19 cellular contexts compared by ENCODE assay signal in the genomic region with DNA sequence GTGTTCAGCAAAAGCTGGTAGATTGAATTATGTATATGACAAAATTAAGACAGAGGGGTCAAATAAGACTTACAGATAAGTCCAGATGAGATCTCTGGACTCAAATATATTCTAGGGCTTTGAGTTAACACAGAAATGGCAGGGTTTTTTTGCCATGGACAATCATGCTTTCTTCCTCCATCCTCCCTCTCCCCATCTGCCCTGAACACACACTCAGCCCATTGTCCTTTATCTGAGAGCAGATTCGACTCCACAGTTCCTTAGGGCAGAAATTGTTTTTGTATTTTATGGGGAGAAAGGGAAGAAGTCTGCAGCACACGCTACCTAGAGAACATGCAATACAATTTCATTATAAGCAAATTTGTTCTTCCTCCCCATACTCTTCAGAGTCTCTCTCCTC.
A peak's percentile ranks its signal among the peaks of the same experiment; 100 is the strongest.
DNase-seq lines count a peak whose midpoint lies in the region; ATAC-seq and TF ChIP-seq lines count a peak whose summit lies in the region.
"Had no signal": no experiment of that assay in that cellular context is flagged by ENCODE, and none has a peak within 500 bp of the region (broad histone marks: within the 10 kb centered on the region; RNA-seq: fewer than 3 reads in every experiment).

No MANE protein-coding gene starts in this region.

- H3K27me3 ChIP-seq in CD4-positive, alpha-beta memory T cell (ENCODE audit: insufficient read depth, low read length) = no peaks in the 10 kb centered on the region
- H3K27me3 ChIP-seq in SJCRH30 = no peaks in the 10 kb centered on the region
- no peaks in the 10 kb centered on the region for H3K27me3 ChIP-seq in Caco-2 (replicated peaks; ENCODE audit: control insufficient read depth, insufficient read depth, low read length)

- DNase-seq in CD4-positive, alpha-beta memory T cell = no peak
- DNase-seq in T-cell (no peak), foreskin melanocyte (peak; percentile 83), SJCRH30 (no peak), Caco-2 (no peak)
- no peak for DNase-seq in activated CD8-positive, alpha-beta T cell treated with anti-CD3 and anti-CD28 coated beads, Interleukin-2, amount 10 ng/mL, durations not matched to agents 7 days and 5 days
- DNase-seq: AML-193; DMS153; NCI-H1436; NCI-H2029; NCI-H2171; NCI-H446; NCI-H69; NK-92 treated with Interleukin-12 subunit alpha and Interleukin-12 subunit beta, amount 100 ng/mL, for 24 hours; OCI-M1; SHP77 treated with DMSO at 0.1 percent for 48 hours had no signal

- H3K4me1 ChIP-seq in CD4-positive, alpha-beta memory T cell (ENCODE audit: insufficient read depth, low read length) = peaks cover 62% of the 10 kb centered on the region
- H3K4me1 ChIP-seq in SJCRH30 (no peaks in the 10 kb centered on the region), Caco-2 (no peaks in the 10 kb centered on the region)

- intact Hi-C loops in CD4-positive, alpha-beta memory T cell (cut with micrococcal nuclease) = loop anchor here (5.0 kb wide), 1 partner anchor 40 kb away; no protein-coding TSS in a partner anchor
- intact Hi-C loops in Caco-2 (cut with micrococcal nuclease; ENCODE audit: unreplicated experiment) = no loop called here

- H3K27ac ChIP-seq in CD4-positive, alpha-beta memory T cell (ENCODE audit: low read depth, low read length) = peak overlapping the region; percentile 47
- H3K27ac ChIP-seq in SJCRH30 = no peak overlapping the region
- H3K27ac ChIP-seq: KMS-11 had no signal

- POLR2A ChIA-PET in CD4-positive, alpha-beta memory T cell (lab: Charles Lee; ENCODE audit: partially characterized antibody) = interaction anchor here (0.7 to 3.4 kb wide), 6 partner anchors 13 to 285 kb away, joined by 3 to 30 read pairs (median 4); partner anchors contain the start of gene CD44
- POLR2A ChIA-PET in T-cell (lab: Charles Lee) (interaction anchor here in 1 of 2 donors (0.7 kb wide), 1 partner anchor 18 kb away, joined by 5 read pairs; no protein-coding TSS in a partner anchor), Caco-2 (lab: Charles Lee) (no interaction called here)
- POLR2A ChIA-PET in activated CD8-positive, alpha-beta T cell treated with anti-CD3 and anti-CD28 coated beads, Interleukin-2, amount 10 ng/mL, durations not matched to agents 7 days and 5 days (lab: Charles Lee) = no interaction called here

- peaks cover 46 to 67% (median 59%) of the 10 kb centered on the region in 4 donors for H3K4me1 Mint-ChIP-seq in CD4-positive, alpha-beta memory T cell
- H3K4me1 Mint-ChIP-seq in T-cell = peaks cover 65 to 71% (median 65%) of the 10 kb centered on the region in 3 donors
- H3K4me1 Mint-ChIP-seq in stimulated activated memory B cell treated with anti-CD40 and anti-IgM and Interleukin-4, amounts not matched to agents 10 μg/mL and 1 μg/mL and 100 μg/mL, for 72 hours = peaks cover 48% of the 10 kb centered on the region
- no peaks in the 10 kb centered on the region for H3K4me1 Mint-ChIP-seq in Caco-2 (ENCODE audit: low read depth, unreplicated experiment)
- peaks cover 34% of the 10 kb centered on the region for H3K4me1 Mint-ChIP-seq in activated CD8-positive, alpha-beta T cell treated with anti-CD3 and anti-CD28 coated beads, Interleukin-2, amount 10 ng/mL, durations not matched to agents 7 days and 5 days (ENCODE audit: low read depth)

- H3K4me3 Mint-ChIP-seq in CD4-positive, alpha-beta memory T cell = peak overlapping the region in 1 of 8 donors; percentile 24
- H3K4me3 Mint-ChIP-seq in T-cell (peak overlapping the region in 1 of 3 donors; percentile 23), Caco-2 (ENCODE audit: unreplicated experiment) (no peak overlapping the region)
- H3K4me3 Mint-ChIP-seq in stimulated activated memory B cell treated with anti-CD40 and anti-IgM and Interleukin-4, amounts not matched to agents 10 μg/mL and 1 μg/mL and 100 μg/mL, for 72 hours = no peak overlapping the region
- H3K4me3 Mint-ChIP-seq in activated CD8-positive, alpha-beta T cell treated with anti-CD3 and anti-CD28 coated beads, Interleukin-2, amount 10 ng/mL, durations not matched to agents 7 days and 5 days = no peak overlapping the region

- no peak for ATAC-seq in T-cell (replicated peaks in 1 of 4)
- no peak for ATAC-seq in stimulated activated memory B cell treated with anti-CD40 and anti-IgM and Interleukin-4, amounts not matched to agents 10 μg/mL and 1 μg/mL and 100 μg/mL, for 72 hours
- no peak for ATAC-seq in GM21717 (IDR thresholded peaks at IDR 0.05; ENCODE audit: unreplicated experiment)
- ATAC-seq in activated CD8-positive, alpha-beta T cell treated with anti-CD3 and anti-CD28 coated beads, Interleukin-2, amount 10 ng/mL, durations not matched to agents 7 days and 5 days = no peak

- no peaks in the 10 kb centered on the region for H3K27me3 Mint-ChIP-seq in CD4-positive, alpha-beta memory T cell
- H3K27me3 Mint-ChIP-seq in T-cell = no peaks in the 10 kb centered on the region
- H3K27me3 Mint-ChIP-seq in stimulated activated memory B cell treated with anti-CD40 and anti-IgM and Interleukin-4, amounts not matched to agents 10 μg/mL and 1 μg/mL and 100 μg/mL, for 72 hours = no peaks in the 10 kb centered on the region
- H3K27me3 Mint-ChIP-seq in Caco-2 (ENCODE audit: insufficient read depth, unreplicated experiment) = no peaks in the 10 kb centered on the region
- no peaks in the 10 kb centered on the region for H3K27me3 Mint-ChIP-seq in activated CD8-positive, alpha-beta T cell treated with anti-CD3 and anti-CD28 coated beads, Interleukin-2, amount 10 ng/mL, durations not matched to agents 7 days and 5 days (ENCODE audit: low read depth)

- peak overlapping the region; percentile 24 to 92 (median 86) for H3K27ac Mint-ChIP-seq in CD4-positive, alpha-beta memory T cell
- H3K27ac Mint-ChIP-seq in T-cell = peak overlapping the region; percentile 92 to 97
- peak overlapping the region; percentile 84 for H3K27ac Mint-ChIP-seq in stimulated activated memory B cell treated with anti-CD40 and anti-IgM and Interleukin-4, amounts not matched to agents 10 μg/mL and 1 μg/mL and 100 μg/mL, for 72 hours
- H3K27ac Mint-ChIP-seq in Caco-2 (ENCODE audit: unreplicated experiment) = no peak overlapping the region
- no peak overlapping the region for H3K27ac Mint-ChIP-seq in activated CD8-positive, alpha-beta T cell treated with anti-CD3 and anti-CD28 coated beads, Interleukin-2, amount 10 ng/mL, durations not matched to agents 7 days and 5 days

- BruUV-seq in Caco-2 (replicated peaks; lab: Mats Ljungman, UMichigan) = no TSS peak

- no peak for TF ChIP-seq CTCF in Caco-2 (IDR thresholded peaks at IDR 0.05; ENCODE audit: insufficient read depth in 1 of 2, low read depth in 1 of 2, low read length in 1 of 2, severe bottlenecking in 1 of 2, unreplicated experiment in 1 of 2)

- H3K9me3 ChIP-seq in CD4-positive, alpha-beta memory T cell (ENCODE audit: control insufficient read depth in 1 of 2, low read length in 2 of 2) = no peaks in the 10 kb centered on the region
- no peaks in the 10 kb centered on the region for H3K9me3 ChIP-seq in SJCRH30 (replicated peaks)
- H3K9me3 ChIP-seq in Caco-2 = no peaks in the 10 kb centered on the region

- no peak overlapping the region for H3K4me3 ChIP-seq in CD4-positive, alpha-beta memory T cell (ENCODE audit: low read length in 2 of 2)
- H3K4me3 ChIP-seq in SJCRH30 = no peak overlapping the region
- no peak overlapping the region for H3K4me3 ChIP-seq in Caco-2 (ENCODE audit: low read depth, low read length)

- peaks cover 0 to 5% (median 2%) of the 10 kb centered on the region in 8 donors for H3K9me3 Mint-ChIP-seq in CD4-positive, alpha-beta memory T cell
- H3K9me3 Mint-ChIP-seq in T-cell (peaks cover 3 to 17% (median 4%) of the 10 kb centered on the region in 3 donors), Caco-2 (ENCODE audit: unreplicated experiment) (no peaks in the 10 kb centered on the region)
- peaks cover 3% of the 10 kb centered on the region for H3K9me3 Mint-ChIP-seq in stimulated activated memory B cell treated with anti-CD40 and anti-IgM and Interleukin-4, amounts not matched to agents 10 μg/mL and 1 μg/mL and 100 μg/mL, for 72 hours
- H3K9me3 Mint-ChIP-seq in activated CD8-positive, alpha-beta T cell treated with anti-CD3 and anti-CD28 coated beads, Interleukin-2, amount 10 ng/mL, durations not matched to agents 7 days and 5 days (ENCODE audit: insufficient read depth) = peaks cover 4% of the 10 kb centered on the region

- H3K36me3 Mint-ChIP-seq in CD4-positive, alpha-beta memory T cell = peaks cover 0 to 2% of the 10 kb centered on the region in 2 donors
- H3K36me3 Mint-ChIP-seq in T-cell = peaks cover 13% of the 10 kb centered on the region
- no peaks in the 10 kb centered on the region for H3K36me3 Mint-ChIP-seq in stimulated activated memory B cell treated with anti-CD40 and anti-IgM and Interleukin-4, amounts not matched to agents 10 μg/mL and 1 μg/mL and 100 μg/mL, for 72 hours
- H3K36me3 Mint-ChIP-seq in Caco-2 (ENCODE audit: insufficient read depth, unreplicated experiment) = no peaks in the 10 kb centered on the region
- peaks cover 6% of the 10 kb centered on the region for H3K36me3 Mint-ChIP-seq in activated CD8-positive, alpha-beta T cell treated with anti-CD3 and anti-CD28 coated beads, Interleukin-2, amount 10 ng/mL, durations not matched to agents 7 days and 5 days (ENCODE audit: low read depth)

- no peaks in the 10 kb centered on the region for H3K36me3 ChIP-seq in CD4-positive, alpha-beta memory T cell (ENCODE audit: insufficient read depth, low read length)
- H3K36me3 ChIP-seq in SJCRH30 (no peaks in the 10 kb centered on the region), Caco-2 (ENCODE audit: control insufficient read depth, insufficient read depth, low read length) (no peaks in the 10 kb centered on the region)

- CTCF ChIA-PET in CD4-positive, alpha-beta memory T cell (lab: Charles Lee; ENCODE audit: partially characterized antibody) = interaction anchor here (1.5 to 3.8 kb wide), 3 partner anchors 15 to 59 kb away, joined by 5 to 18 read pairs (median 6); no protein-coding TSS in a partner anchor
- CTCF ChIA-PET in T-cell (lab: Charles Lee) = interaction anchor here in 1 of 2 donors (0.7 to 0.8 kb wide), 2 partner anchors 86 to 410 kb away, joined by 3 read pairs; no protein-coding TSS in a partner anchor
- CTCF ChIA-PET in Caco-2 (lab: Charles Lee) = no interaction called here
- CTCF ChIA-PET in activated CD8-positive, alpha-beta T cell treated with anti-CD3 and anti-CD28 coated beads, Interleukin-2, amount 10 ng/mL, durations not matched to agents 7 days and 5 days (lab: Charles Lee) = interaction anchor here (3.5 kb wide), 1 partner anchor 26 kb away, joined by 22 read pairs; no protein-coding TSS in a partner anchor

Comparison
In these comparisons a context has a peak if more than half of its experiments do, and no peak if none do; other contexts are left out.
1. H3K27ac Mint-ChIP-seq: peak in CD4-positive, alpha-beta memory T cell (7 of 7), T-cell (2 of 2) and stimulated activated memory B cell treated with anti-CD40 and anti-IgM and Interleukin-4, amounts not matched to agents 10 μg/mL and 1 μg/mL and 100 μg/mL, for 72 hours (single experiment); none in Caco-2 (single experiment) and activated CD8-positive, alpha-beta T cell treated with anti-CD3 and anti-CD28 coated beads, Interleukin-2, amount 10 ng/mL, durations not matched to agents 7 days and 5 days (single experiment).